20 cellular contexts compared by ENCODE assay signal in genomic region chr20:37999526-38000263, GRCh38.
DNase-seq lines count a peak whose midpoint lies in the region; ATAC-seq lines count a peak whose summit lies in the region.
"Had no signal": no experiment of that assay in that cellular context is flagged by ENCODE, and none has a peak within 500 bp of the region (broad histone marks: within the 10 kb centered on the region; RNA-seq: fewer than 3 reads in every experiment).

No MANE protein-coding gene starts in this region.

- ATAC-seq in HG02759 (IDR thresholded peaks at IDR 0.05; ENCODE audit: unreplicated experiment) (no peak), GM19467 (IDR thresholded peaks at IDR 0.05; ENCODE audit: unreplicated experiment) (no peak)
- ATAC-seq: foreskin keratinocyte, GM12878, left cardiac atrium, right cardiac atrium had no signal

- DNase-seq in Ammon's horn (ENCODE audit: low spot score) = peak; percentile 78
- peak; percentile 68 for DNase-seq in COLO829 (ENCODE audit: low spot score)
- DNase-seq in amygdala (lab: John Stamatoyannopoulos, UW) = peak in 32 of 56 donors; percentile 6 to 75 (median 38)
- DNase-seq in medulla oblongata (ENCODE audit: extremely low spot score) = peak; percentile 90
- DNase-seq in NCI-H526 (lab: John Stamatoyannopoulos, UW) = no peak
- DNase-seq in HuH-7.5 (ENCODE audit: low spot score) = no peak
- DNase-seq: activated CD4-positive, CD25-positive, alpha-beta regulatory T cell; AML-193; foreskin keratinocyte; GDM1; KG1; left cardiac atrium; NCI-H2029 treated with DMSO at 0.1 percent for 48 hours; NCI-H524; right cardiac atrium; SIG-M5; stimulated activated CD4-positive, alpha-beta T cell treated with anti-CD3 and anti-CD28 coated beads, Interleukin-1b, Interleukin-23, amount 100 ng/mL, for 48 hours had no signal

Comparison
In these comparisons a context has a peak if more than half of its experiments do, and no peak if none do; other contexts are left out.
1. DNase-seq: peak in Ammon's horn (single experiment), COLO829 (single experiment), amygdala (32 of 56) and medulla oblongata (single experiment); none in NCI-H526 (0 of 2) and HuH-7.5 (single experiment).